In genomic region chr15:61086756-61087155, GRCh38 we compare ENCODE assay signal across 25 cellular contexts.
"Had no signal": no experiment of that assay in that cellular context is flagged by ENCODE, and none has a peak within 500 bp of the region (broad histone marks: within the 10 kb centered on the region; RNA-seq: fewer than 3 reads in every experiment).

No MANE protein-coding gene starts in this region.

- H3K9me3 ChIP-seq: esophagus muscularis mucosa, gastroesophageal sphincter, heart left ventricle, left lung, lower lobe of right lung, mucosa of descending colon had no signal

- H2AFZ ChIP-seq: hepatocyte had no signal

- H3K27me3 ChIP-seq: esophagus muscularis mucosa, gastroesophageal sphincter, heart left ventricle, hepatocyte, left lung had no signal

- ATAC-seq: effector memory CD8-positive, alpha-beta T cell; foreskin keratinocyte; gastroesophageal sphincter; heart left ventricle; left cardiac atrium; left lung; left ventricle myocardium superior; lower lobe of right lung; mucosa of descending colon had no signal

- H3K4me2 ChIP-seq: hepatocyte had no signal

- DNase-seq: cortex of kidney; effector CD8-positive, alpha-beta T cell; effector memory CD8-positive, alpha-beta T cell; endodermal cell; foreskin keratinocyte; heart left ventricle; hypothalamus; immature natural killer cell; islet precursor cell; kidney; kidney glomerular epithelial cell; left cardiac atrium; left lung; left ventricle myocardium superior; lower lobe of right lung; mesenchymal stem cell; mucosa of descending colon; naive B cell had no signal

- FAIRE-seq: colon, endometrium, endothelial cell of umbilical vein, frontal cortex, kidney had no signal

- H3K4me1 ChIP-seq: foreskin keratinocyte, left lung, lower lobe of right lung had no signal

- H3K36me3 ChIP-seq: esophagus muscularis mucosa, gastroesophageal sphincter, heart left ventricle, left lung, lower lobe of right lung had no signal

- H3K27ac ChIP-seq: esophagus muscularis mucosa, foreskin keratinocyte, gastroesophageal sphincter, heart left ventricle, hepatocyte, left lung, lower lobe of right lung had no signal

- H3K79me2 ChIP-seq: hepatocyte had no signal

- H3K4me3 ChIP-seq: esophagus muscularis mucosa, gastroesophageal sphincter, heart left ventricle, hepatocyte, left lung, lower lobe of right lung, mucosa of descending colon had no signal
